In genomic region chr11:33266418-33267215, GRCh38 we compare ENCODE assay signal across 11 cellular contexts. TPM values are rescaled to one million over a fixed set of nuclear protein-coding genes. Genes with fewer than 3 reads are reported as not detected.
A peak's percentile ranks its signal among the peaks of the same experiment; 100 is the strongest.
DNase-seq lines count a peak whose midpoint lies in the region; ATAC-seq lines count a peak whose summit lies in the region.
"Had no signal": no experiment of that assay in that cellular context is flagged by ENCODE, and none has a peak within 500 bp of the region (broad histone marks: within the 10 kb centered on the region; RNA-seq: fewer than 3 reads in every experiment).

No MANE protein-coding gene starts in this region.

- DNase-seq in HCEC 1CT (peak; percentile 16), SK-MEL-5 (ENCODE audit: low read depth, low spot score) (peak; percentile 22), fibroblast of the conjunctiva (ENCODE audit: low read depth) (peak; percentile 75), renal cortical epithelial cell (ENCODE audit: low read depth) (peak; percentile 83), NCI-H748 treated with DMSO at 0.1 percent for 48 hours (lab: John Stamatoyannopoulos, UW) (no peak), UCSD-AML1 (lab: John Stamatoyannopoulos, UW; ENCODE audit: unreplicated experiment) (no peak), putamen (ENCODE audit: low spot score) (no peak)
- DNase-seq: activated CD4-positive, alpha-beta T cell treated with anti-CD3 and anti-CD28 coated beads, Interleukin-2, amount 50 U/mL, for 48 hours; DND-41; sigmoid colon had no signal

- in situ Hi-C loops in SK-MEL-5 (cut with HindIII; ENCODE audit: low pct_unique_long_range_greater_than_20kb, low sequenced_read_pairs): no loop called here

- no peak for ATAC-seq in HG02623 (IDR thresholded peaks at IDR 0.05; ENCODE audit: unreplicated experiment)

RNA-seq across cellular contexts. Expression of gene HIPK3, which starts 9.4 kb away (rescaled TPM):
- total RNA-seq in SK-MEL-5 (2014; rRNA removed; shearing (Covaris generic)): 37.8 and 40.7 TPM in 2 replicates
- 20.2 and 32.7 TPM in 2 replicates for polyA plus RNA-seq in SK-MEL-5 (2015; cell fraction: cytosol; rRNA removed)
- 39.8 and 42.7 TPM in 2 replicates for polyA plus RNA-seq in SK-MEL-5 (2015; cell fraction: nucleus; rRNA removed)
- 122 and 163 TPM in 2 replicates for total RNA-seq in renal cortical epithelial cell

Comparison
In these comparisons a context has a peak if more than half of its experiments do, and no peak if none do; other contexts are left out.
1. DNase-seq: peak in HCEC 1CT (single experiment), SK-MEL-5 (single experiment), fibroblast of the conjunctiva (single experiment) and renal cortical epithelial cell (single experiment); none in NCI-H748 treated with DMSO at 0.1 percent for 48 hours (single experiment), UCSD-AML1 (single experiment) and putamen (single experiment).